9 cellular contexts compared by ENCODE assay signal in genomic region chr9:112601-113467, GRCh38. TPM values are rescaled to one million over a fixed set of nuclear protein-coding genes. Genes with fewer than 3 reads are reported as not detected.
DNase-seq lines count a peak whose midpoint lies in the region; ATAC-seq and TF ChIP-seq lines count a peak whose summit lies in the region.
"Not testable (repeated sequence)": the region's sequence is repeated elsewhere in the genome, so short reads cannot be mapped to it uniquely, and the experiment has no call there.
"Had no signal": no experiment of that assay in that cellular context is flagged by ENCODE, and none has a peak within 500 bp of the region (broad histone marks: within the 10 kb centered on the region; RNA-seq: fewer than 3 reads in every experiment).

No MANE protein-coding gene starts in this region.

- not testable (repeated sequence) for H3K4me1 ChIP-seq in SK-N-SH (ENCODE audit: control insufficient read depth in 1 of 2, insufficient read depth in 2 of 2, low read depth in 1 of 2, low read length in 1 of 2); neuronal stem cell (ENCODE audit: control insufficient read depth in 2 of 2, insufficient read depth in 1 of 2, low read depth in 1 of 2, low read length in 2 of 2); testis

- not testable (repeated sequence) for H3F3A ChIP-seq in SK-N-SH (replicated peaks; ENCODE audit: insufficient read depth)

- peaks cover 68% of the 10 kb centered on the region for H3K27me3 Mint-ChIP-seq in CD4-positive, alpha-beta T cell
- H3K27me3 Mint-ChIP-seq in activated T-cell treated with anti-CD3 and anti-CD28 coated beads, Interleukin-2, amount 50 U/mL, for 72 hours (ENCODE audit: low read depth): peaks cover 41% of the 10 kb centered on the region

- H3K79me2 ChIP-seq in SK-N-SH (ENCODE audit: insufficient read depth): not testable (repeated sequence)

- not testable (repeated sequence) for ATAC-seq in CD4-positive, alpha-beta T cell (ENCODE audit: poor library complexity)
- ATAC-seq in HG02885 (IDR thresholded peaks at IDR 0.05; ENCODE audit: poor library complexity, unreplicated experiment): peak; percentile 15
- ATAC-seq in activated T-cell treated with anti-CD3 and anti-CD28 coated beads, Interleukin-2, amount 50 U/mL, for 72 hours (replicated peaks in 1 of 2): peak; percentile 2

- POLR2A ChIA-PET in CD4-positive, alpha-beta T cell (lab: Charles Lee); SK-N-SH (lab: Yijun Ruan, JAX): not testable (repeated sequence)

- H3K27me3 ChIP-seq in CD4-positive, alpha-beta T cell (ENCODE audit: control insufficient read depth, insufficient read depth, low read length): peaks cover 23% of the 10 kb centered on the region
- peaks cover 48% of the 10 kb centered on the region for H3K27me3 ChIP-seq in SK-N-SH (ENCODE audit: insufficient read depth)
- peaks cover 13 to 70% (median 51%) of the 10 kb centered on the region in 3 experiments for H3K27me3 ChIP-seq in neuronal stem cell (ENCODE audit: control insufficient read depth in 3 of 3, insufficient read depth in 3 of 3, low read depth in 1 of 3, low read length in 3 of 3)
- H3K27me3 ChIP-seq in testis: not testable (repeated sequence)

- CTCF ChIA-PET in CD4-positive, alpha-beta T cell (lab: Charles Lee); SK-N-SH (lab: Yijun Ruan, JAX): not testable (repeated sequence)

- H3K18ac ChIP-seq in neuronal stem cell (ENCODE audit: low read length): not testable (repeated sequence)

- not testable (repeated sequence) for H3K23ac ChIP-seq in neuronal stem cell (ENCODE audit: low read depth, low read length, poor library complexity)

- H2BK120ac ChIP-seq in neuronal stem cell (ENCODE audit: low read depth, low read length): not testable (repeated sequence)

- TF ChIP-seq CTCF in CD4-positive, alpha-beta T cell (IDR thresholded peaks at IDR 0.05); SK-N-SH (IDR thresholded peaks at IDR 0.05); testis (IDR thresholded peaks at IDR 0.05): not testable (repeated sequence)

- TF ChIP-seq RAD21 in SK-N-SH (IDR thresholded peaks at IDR 0.05; ENCODE audit: low read length): not testable (repeated sequence)

- not testable (repeated sequence) for H2AK5ac ChIP-seq in neuronal stem cell (ENCODE audit: low read depth, low read length)

- not testable (repeated sequence) for H4K91ac ChIP-seq in neuronal stem cell (ENCODE audit: low read depth, low read length, poor library complexity)

- H3K14ac ChIP-seq in neuronal stem cell (ENCODE audit: low read length): not testable (repeated sequence)

- H3K9me3 Mint-ChIP-seq in CD4-positive, alpha-beta T cell; activated T-cell treated with anti-CD3 and anti-CD28 coated beads, Interleukin-2, amount 50 U/mL, for 72 hours: not testable (repeated sequence)

- H3K79me1 ChIP-seq in neuronal stem cell (ENCODE audit: low read depth, low read length): not testable (repeated sequence)

- not testable (repeated sequence) for H3K27ac Mint-ChIP-seq in CD4-positive, alpha-beta T cell; activated T-cell treated with anti-CD3 and anti-CD28 coated beads, Interleukin-2, amount 50 U/mL, for 72 hours

- H3K27ac ChIP-seq in CD4-positive, alpha-beta T cell (ENCODE audit: low read depth, low read length); SK-N-SH (ENCODE audit: low read depth in 2 of 2, low read length in 1 of 2); neuronal stem cell (replicated peaks; ENCODE audit: low read length); testis: not testable (repeated sequence)

- not testable (repeated sequence) for H4K20me1 ChIP-seq in SK-N-SH (ENCODE audit: insufficient read depth)

- not testable (repeated sequence) for TF ChIP-seq EP300 in SK-N-SH (IDR thresholded peaks at IDR 0.05; ENCODE audit: borderline replicate concordance in 1 of 2, low read depth in 1 of 2, low read length in 1 of 2)

- not testable (repeated sequence) for H3K4ac ChIP-seq in neuronal stem cell (ENCODE audit: low read length)

- not testable (repeated sequence) for H2BK12ac ChIP-seq in neuronal stem cell (ENCODE audit: low read length)

- not testable (repeated sequence) for TF ChIP-seq POLR2A in testis (IDR thresholded peaks at IDR 0.05)

- H2BK5ac ChIP-seq in neuronal stem cell (ENCODE audit: low read length): not testable (repeated sequence)

- intact Hi-C loops in CD4-positive, alpha-beta T cell (cut with DNase I, micrococcal nuclease); testis (cut with DNase I; ENCODE audit: low total_unique reads): not testable (repeated sequence)

- H3K4me2 ChIP-seq in SK-N-SH (peak overlapping the region; percentile 51; the same call in 1 of the 2 replicates), neuronal stem cell (ENCODE audit: insufficient read depth, low read length, poor library complexity, severe bottlenecking) (peak overlapping the region; percentile 69)

- not testable (repeated sequence) for DNase-seq in CD4-positive, alpha-beta T cell; SK-N-SH; neuronal stem cell (ENCODE audit: low spot score); testis
- DNase-seq in activated T-cell treated with anti-CD3 and anti-CD28 coated beads, Interleukin-2, amount 50 U/mL, for 72 hours: peak in 1 of 2 donors; percentile 10
- DNase-seq in ecto neural progenitor cell (ENCODE audit: low spot score): peak; percentile 53
- DNase-seq in left kidney (ENCODE audit: low read depth, low spot score): peak; percentile 45

- not testable (repeated sequence) for H2BK15ac ChIP-seq in neuronal stem cell (ENCODE audit: low read length)

- H3K9ac ChIP-seq in SK-N-SH; neuronal stem cell (ENCODE audit: low read depth, low read length, poor library complexity): not testable (repeated sequence)

- H4K8ac ChIP-seq in neuronal stem cell (ENCODE audit: low read depth, low read length): not testable (repeated sequence)

- not testable (repeated sequence) for H3K9me2 ChIP-seq in SK-N-SH

- not testable (repeated sequence) for H3K36me3 Mint-ChIP-seq in CD4-positive, alpha-beta T cell (ENCODE audit: low read depth); activated T-cell treated with anti-CD3 and anti-CD28 coated beads, Interleukin-2, amount 50 U/mL, for 72 hours (ENCODE audit: insufficient read depth in 2 of 2)

- H3K36me3 ChIP-seq in SK-N-SH (replicated peaks in 1 of 2; ENCODE audit: control insufficient read depth in 1 of 2, insufficient read depth in 2 of 2, low read length in 1 of 2); neuronal stem cell (replicated peaks in 1 of 2; ENCODE audit: control insufficient read depth in 2 of 2, insufficient read depth in 2 of 2, low read length in 2 of 2); testis (ENCODE audit: low read depth, missing control alignments): not testable (repeated sequence)

- H3K4me3 Mint-ChIP-seq in CD4-positive, alpha-beta T cell: peak overlapping the region; percentile 62
- peak overlapping the region; percentile 36 to 67 for H3K4me3 Mint-ChIP-seq in activated T-cell treated with anti-CD3 and anti-CD28 coated beads, Interleukin-2, amount 50 U/mL, for 72 hours

- H3K9me3 ChIP-seq in CD4-positive, alpha-beta T cell (ENCODE audit: control insufficient read depth, low read length); SK-N-SH; neuronal stem cell (replicated peaks in 1 of 2; ENCODE audit: control insufficient read depth in 2 of 2, insufficient read depth in 1 of 2, low read depth in 1 of 2, low read length in 2 of 2); testis: not testable (repeated sequence)

- peaks cover 27% of the 10 kb centered on the region for H3K4me1 Mint-ChIP-seq in CD4-positive, alpha-beta T cell (ENCODE audit: low read depth)
- peaks cover 22% of the 10 kb centered on the region for H3K4me1 Mint-ChIP-seq in activated T-cell treated with anti-CD3 and anti-CD28 coated beads, Interleukin-2, amount 50 U/mL, for 72 hours (ENCODE audit: low read depth)

- 14% methylated on average over 32 of the region's 54 CpGs for WGBS in SK-N-SH (ENCODE audit: low lambda C conversion rate)
- no CpG with 5 or more reads among the region's 54 CpGs for WGBS in neuronal stem cell (ENCODE audit: extremely low coverage in 2 of 2, insufficient read length in 2 of 2, insufficient replicate concordance in 1 of 2), 2 donors
- WGBS in testis, 2 donors: 13 to 17% methylated on average over 17 to 24 of the region's 54 CpGs

- H2AFZ ChIP-seq in SK-N-SH (ENCODE audit: low read depth): not testable (repeated sequence)
- peak overlapping the region; percentile 80 for H2AFZ ChIP-seq in neuronal stem cell (ENCODE audit: low read length)

- H3K4me3 ChIP-seq in SK-N-SH (ENCODE audit: low read depth in 2 of 2, low read length in 1 of 2); neuronal stem cell (ENCODE audit: low read length in 2 of 2): not testable (repeated sequence)
- peak overlapping the region; percentile 42 to 61 for H3K4me3 ChIP-seq in testis

RNA-seq across cellular contexts. Expression of gene FOXD4, which starts 5.4 kb away (rescaled TPM):
- under 1 TPM in 1 of 2 experiments, not detected in 1; 0.20 TPM for total RNA-seq in CD4-positive, alpha-beta T cell
- polyA plus RNA-seq in SK-N-SH (2012; rRNA removed): 0.34 and 0.38 TPM in 2 replicates
- polyA plus RNA-seq in SK-N-SH (2012; cell fraction: cytosol; rRNA removed): 0.27 and 0.30 TPM in 2 replicates
- polyA plus RNA-seq in SK-N-SH (2012; cell fraction: nucleus; rRNA removed): 1.3 and 1.4 TPM in 2 replicates
- total RNA-seq in activated T-cell treated with anti-CD3 and anti-CD28 coated beads, Interleukin-2, amount 50 U/mL, for 72 hours: under 1 TPM in 1 of 2 donors, not detected in 1; 0.38 TPM
- polyA plus RNA-seq in neuronal stem cell (2013, experiment 1 of 2): 0.03 TPM
- 0.06 TPM for polyA plus RNA-seq in neuronal stem cell (2013, experiment 2 of 2)
- total RNA-seq in testis: 1 to 10 TPM in 1 of 2 donors, under 1 TPM in 1; 0.50 to 1.2 TPM
- polyA plus RNA-seq in testis (ENCODE audit: insufficient read depth, low read depth, low replicate concordance): 0.42 TPM
- polyA plus RNA-seq: AG04450 had no signal
